In the genomic region with DNA sequence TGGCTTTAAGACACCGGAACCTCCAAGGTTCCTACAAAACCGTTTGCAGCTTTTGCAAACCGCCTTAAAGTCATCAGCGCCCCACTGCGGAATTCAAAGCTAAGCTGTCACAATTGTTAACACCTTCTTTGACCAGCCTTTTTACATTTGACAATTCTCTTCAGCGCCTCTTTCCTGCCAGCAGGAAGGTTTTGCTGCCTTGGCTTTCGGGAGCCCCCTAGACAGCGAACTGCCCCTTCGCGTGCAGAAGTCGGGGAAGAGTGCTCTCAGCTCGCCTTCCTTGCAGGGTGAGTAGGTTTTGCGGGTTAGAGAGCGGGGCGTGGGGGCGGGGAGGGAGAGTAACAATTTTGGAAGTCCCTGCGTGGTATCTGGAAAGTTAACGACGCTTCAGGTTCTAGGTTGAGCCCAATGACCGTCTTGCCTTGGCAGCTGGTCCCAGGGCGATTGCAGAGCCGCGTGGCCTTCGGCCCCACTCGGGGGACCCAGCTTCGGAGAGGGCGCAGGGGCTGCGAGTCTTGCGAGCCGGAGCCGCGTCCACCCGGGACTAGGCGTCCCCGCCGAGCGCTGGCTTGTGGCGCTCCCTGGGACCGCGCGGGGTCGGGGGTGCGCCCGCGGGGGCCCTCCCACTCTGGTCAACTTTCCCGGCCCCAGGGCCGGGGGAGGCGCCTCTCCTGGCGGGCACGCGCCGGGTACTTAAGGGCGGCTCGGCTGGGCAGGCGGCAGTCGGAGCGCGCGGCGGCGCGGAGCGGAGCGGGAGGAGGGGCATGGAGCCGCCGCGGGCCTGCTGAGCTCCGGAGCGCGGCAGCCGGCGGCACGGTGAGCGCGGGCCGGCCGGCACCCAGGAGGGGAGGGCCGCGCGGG, we compare ENCODE assay signal across 8 cellular contexts. TPM values are rescaled to one million over a fixed set of nuclear protein-coding genes. Genes with fewer than 3 reads are reported as not detected.
A peak's percentile ranks its signal among the peaks of the same experiment; 100 is the strongest.
DNase-seq lines count a peak whose midpoint lies in the region; ATAC-seq, FAIRE-seq and TF ChIP-seq lines count a peak whose summit lies in the region.

Gene HAS3 (plus strand): TSS at position 153 of the 861 bp plus-strand sequence. CDS start 3,743 bp downstream, outside the sequence.

- peak within 1 kb of the TSS; percentile 39; the same call in 1 of the 2 replicates for H3K9ac ChIP-seq in OCI-LY1 (ENCODE audit: low read length)

- DNase-seq in D721Med (ENCODE audit: insufficient read length, low spot score) (peak; percentile 46), HFFc6 (peak; percentile 28), amygdala (lab: John Stamatoyannopoulos, UW) (peak in 29 of 56 donors; percentile 4 to 52 (median 24)), hepatic stellate cell (ENCODE audit: low spot score) (peak; percentile 69), posterior vena cava (ENCODE audit: low spot score) (peak; percentile 82)

- H3K9me3 Mint-ChIP-seq in HFFc6 = no peaks in the 10 kb centered on the region

- H3K4me3 ChIP-seq in OCI-LY1 (ENCODE audit: low read depth, low read length, poor library complexity, severe bottlenecking) = peak within 1 kb of the TSS; percentile 62

- H2AFZ ChIP-seq in OCI-LY1 (ENCODE audit: low read length) = no peak within 1 kb of the TSS

- H3K9me2 ChIP-seq in OCI-LY1 (ENCODE audit: low read depth, low read length) = no peaks in the 10 kb centered on the region

- peak within 1 kb of the TSS; percentile 87 for H3K4me3 Mint-ChIP-seq in HFFc6

- ATAC-seq in GM18868 (IDR thresholded peaks at IDR 0.05; ENCODE audit: unreplicated experiment) (no peak), GM18858 (IDR thresholded peaks at IDR 0.05; ENCODE audit: unreplicated experiment) (no peak)

- peaks cover 10% of the 10 kb centered on the region for H3K27me3 ChIP-seq in OCI-LY1 (ENCODE audit: insufficient read depth, low read length)

- no peaks in the 10 kb centered on the region for H3F3A ChIP-seq in OCI-LY1 (ENCODE audit: insufficient read depth, low read length)

- H3K27me3 Mint-ChIP-seq in HFFc6 (ENCODE audit: insufficient read depth) = peaks cover 16% of the 10 kb centered on the region

- H3K4me1 ChIP-seq in OCI-LY1 (ENCODE audit: insufficient read depth, low read length, severe bottlenecking) = peaks cover 17% of the 10 kb centered on the region

- H3K79me2 ChIP-seq in OCI-LY1 (ENCODE audit: insufficient read depth, low read length) = no peaks in the 10 kb centered on the region

- no peaks in the 10 kb centered on the region for H4K20me1 ChIP-seq in OCI-LY1 (ENCODE audit: insufficient read depth, low read length)

- peak within 1 kb of the TSS; percentile 85 for H3K4me2 ChIP-seq in OCI-LY1 (ENCODE audit: low read length)

- peaks cover 25% of the 10 kb centered on the region for H3K4me1 Mint-ChIP-seq in HFFc6 (ENCODE audit: low read depth)

- H3K27ac Mint-ChIP-seq in HFFc6 = peak within 1 kb of the TSS; percentile 29; the same call in 1 of the 2 replicates

- intact Hi-C loops in posterior vena cava (cut with DNase I) = no loop called here

- TF ChIP-seq CTCF in D721Med (IDR thresholded peaks at IDR 0.05; ENCODE audit: insufficient read depth, missing control alignments) = peak; percentile 61
- TF ChIP-seq CTCF in HFFc6 (IDR thresholded peaks at IDR 0.05) = peak; percentile 44
- TF ChIP-seq CTCF in OCI-LY1 (IDR thresholded peaks at IDR 0.05; ENCODE audit: low read length) = peak; percentile 42; the same call in 1 of the 2 replicates

- no peak for FAIRE-seq in D721Med (lab: Jason Lieb, UNC)

- peaks cover 5% of the 10 kb centered on the region for H3K36me3 Mint-ChIP-seq in HFFc6 (ENCODE audit: low read depth)

- H3K36me3 ChIP-seq in OCI-LY1 (ENCODE audit: insufficient read depth, low read length) = peaks cover 5% of the 10 kb centered on the region; the same call in 1 of the 2 replicates

- no peaks in the 10 kb centered on the region for H3K9me3 ChIP-seq in OCI-LY1 (ENCODE audit: low read length)

- no peak within 1 kb of the TSS for H3K27ac ChIP-seq in OCI-LY1 (ENCODE audit: low read depth, low read length, poor library complexity, severe bottlenecking)

RNA-seq across cellular contexts. Expression of gene HAS3, which starts in this region (rescaled TPM):
- 1 to 10 TPM; 1.5 to 2.1 (median 1.5) TPM for total RNA-seq in HFFc6 (2021; fragmentation: NEBNext Ultra II Directional; extraction: Animal tissue kit (Norgen Biotek cat#: 25700))
- total RNA-seq in posterior vena cava = 1 to 10 TPM in 1 of 2 donors, under 1 TPM in 1; 0.88 to 1.3 TPM

Comparison
In these comparisons a context has a peak if more than half of its experiments do, and no peak if none do; other contexts are left out.
1. DNase-seq: peak in every context shown above with its lines; median percentile 82 in posterior vena cava; 69 in hepatic stellate cell; 46 in D721Med; 28 in HFFc6; 24 in amygdala.